Comparison of ENCODE assay signal across 8 cellular contexts in the genomic region with DNA sequence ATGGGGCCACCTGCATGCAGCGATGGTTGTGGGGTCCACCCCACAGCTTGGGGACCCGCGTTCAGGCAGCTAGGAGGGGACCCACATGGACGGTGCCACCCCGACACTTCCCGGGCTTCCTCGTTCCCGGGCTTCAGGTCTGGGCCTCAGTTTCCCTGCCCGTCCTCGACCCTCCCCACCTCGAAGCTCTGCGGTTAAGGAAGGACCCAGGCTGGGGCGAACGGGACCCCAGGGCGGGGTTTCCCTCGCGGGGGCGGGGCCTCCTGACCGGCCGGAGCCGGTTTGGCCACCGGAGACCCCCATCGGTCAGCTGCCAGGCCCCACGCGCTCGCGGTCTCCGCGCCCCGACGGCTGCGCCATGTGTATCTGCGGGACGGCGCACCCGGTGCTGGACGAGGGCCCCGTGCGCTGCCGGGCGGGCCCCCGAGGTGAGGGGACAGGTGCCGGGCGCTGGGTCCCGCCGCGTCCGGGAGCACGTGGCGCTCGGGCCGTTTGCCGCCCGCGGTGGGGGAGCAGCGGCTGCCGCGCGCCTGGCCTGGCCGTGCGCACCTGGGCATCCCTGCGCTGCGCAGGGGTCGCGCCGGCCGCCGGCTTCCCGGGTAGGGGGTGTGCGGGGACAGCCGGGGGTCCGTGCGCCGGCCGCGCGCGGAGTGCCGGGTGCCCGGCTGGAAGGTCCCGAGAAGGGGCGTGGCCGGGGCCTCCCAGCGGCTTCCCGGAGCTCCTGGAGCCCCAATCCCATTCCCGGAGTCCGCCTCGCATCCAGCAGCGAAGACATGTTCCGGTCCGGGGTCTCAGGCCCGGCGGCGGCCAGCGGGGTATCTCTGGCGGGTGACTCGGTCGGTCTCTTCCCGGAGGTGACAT. TPM values are rescaled to one million over a fixed set of nuclear protein-coding genes. Genes with fewer than 3 reads are reported as not detected.
DNase-seq lines count a peak whose midpoint lies in the region; TF ChIP-seq lines count a peak whose summit lies in the region.
"Had no signal": no experiment of that assay in that cellular context is flagged by ENCODE, and none has a peak within 500 bp of the region (broad histone marks: within the 10 kb centered on the region; RNA-seq: fewer than 3 reads in every experiment).

No MANE protein-coding gene starts in this region.

- H3K4me2 ChIP-seq in smooth muscle cell, result peak overlapping the region; percentile 61

- TF ChIP-seq CTCF in smooth muscle cell (IDR thresholded peaks at IDR 0.05; ENCODE audit: borderline replicate concordance, insufficient read depth, poor library complexity, severe bottlenecking), result no peak

- peaks cover 10% of the 10 kb centered on the region for H4K20me1 ChIP-seq in smooth muscle cell (ENCODE audit: low read depth)

- H3K4me3 Mint-ChIP-seq in activated CD4-positive, alpha-beta T cell treated with anti-CD3 and anti-CD28 coated beads, Interleukin-2, amount 10 ng/mL, durations not matched to agents 7 days and 5 days, result peak overlapping the region; percentile 61

- peaks cover 50% of the 10 kb centered on the region for H3K36me3 Mint-ChIP-seq in activated CD4-positive, alpha-beta T cell treated with anti-CD3 and anti-CD28 coated beads, Interleukin-2, amount 10 ng/mL, durations not matched to agents 7 days and 5 days (ENCODE audit: low read depth)

- no peak overlapping the region for H3K9ac ChIP-seq in smooth muscle cell (ENCODE audit: low read depth)

- peak overlapping the region; percentile 85 for H3K27ac Mint-ChIP-seq in activated CD4-positive, alpha-beta T cell treated with anti-CD3 and anti-CD28 coated beads, Interleukin-2, amount 10 ng/mL, durations not matched to agents 7 days and 5 days

- H3K4me3 ChIP-seq in smooth muscle cell, result no peak overlapping the region

- DNase-seq in activated CD4-positive, alpha-beta T cell treated with anti-CD3 and anti-CD28 coated beads, Interleukin-2, amount 10 ng/mL, durations not matched to agents 7 days and 5 days, result no peak
- no peak for DNase-seq in activated CD4-positive, alpha-beta T cell treated with anti-CD3 and anti-CD28 coated beads for 48 hours
- DNase-seq in ecto neural progenitor cell (ENCODE audit: low spot score), result peak; percentile 66
- no peak for DNase-seq in smooth muscle cell (lab: John Stamatoyannopoulos, UW; ENCODE audit: unreplicated experiment)
- DNase-seq in NCI-H2107 treated with DMSO at 0.1 percent for 48 hours (lab: John Stamatoyannopoulos, UW; ENCODE audit: unreplicated experiment), result no peak
- DNase-seq in T-helper 9 cell, result no peak
- DNase-seq: activated CD8-positive, alpha-beta memory T cell treated with anti-CD3 and anti-CD28 coated beads, Interleukin-2, amount 50 U/mL, for 48 hours; BE2C had no signal

- H3F3A ChIP-seq in smooth muscle cell (ENCODE audit: low read depth), result no peaks in the 10 kb centered on the region

- 14% methylated on average over 60 of the region's 99 CpGs for WGBS in smooth muscle cell (ENCODE audit: low lambda C conversion rate)

- H2AFZ ChIP-seq in smooth muscle cell (ENCODE audit: low read depth), result no peak overlapping the region

- no peaks in the 10 kb centered on the region for H3K9me3 Mint-ChIP-seq in activated CD4-positive, alpha-beta T cell treated with anti-CD3 and anti-CD28 coated beads, Interleukin-2, amount 10 ng/mL, durations not matched to agents 7 days and 5 days

- no peaks in the 10 kb centered on the region for H3K9me3 ChIP-seq in smooth muscle cell (replicated peaks; ENCODE audit: low read depth)

- H3K27ac ChIP-seq in smooth muscle cell (ENCODE audit: low read depth), result no peak overlapping the region

- H3K36me3 ChIP-seq in smooth muscle cell (ENCODE audit: low read depth), result no peaks in the 10 kb centered on the region
- H3K36me3 ChIP-seq: BE2C had no signal

- peaks cover 49% of the 10 kb centered on the region for H3K4me1 Mint-ChIP-seq in activated CD4-positive, alpha-beta T cell treated with anti-CD3 and anti-CD28 coated beads, Interleukin-2, amount 10 ng/mL, durations not matched to agents 7 days and 5 days

- peaks cover 5% of the 10 kb centered on the region for H3K4me1 ChIP-seq in smooth muscle cell (ENCODE audit: low read depth)

- CTCF ChIA-PET in activated CD4-positive, alpha-beta T cell treated with anti-CD3 and anti-CD28 coated beads, Interleukin-2, amount 10 ng/mL, durations not matched to agents 7 days and 5 days (lab: Charles Lee), result interaction anchor here (0.7 to 2.1 kb wide), 3 partner anchors 11 to 31 kb away, joined by 3 to 5 read pairs (median 3); partner anchors contain the start of gene ABCA7

- H3K27me3 Mint-ChIP-seq in activated CD4-positive, alpha-beta T cell treated with anti-CD3 and anti-CD28 coated beads, Interleukin-2, amount 10 ng/mL, durations not matched to agents 7 days and 5 days, result no peaks in the 10 kb centered on the region

- H3K79me2 ChIP-seq in smooth muscle cell (ENCODE audit: low read depth), result no peaks in the 10 kb centered on the region

- H3K27me3 ChIP-seq in smooth muscle cell (ENCODE audit: low read depth), result peaks cover 39% of the 10 kb centered on the region

- POLR2A ChIA-PET in activated CD4-positive, alpha-beta T cell treated with anti-CD3 and anti-CD28 coated beads, Interleukin-2, amount 10 ng/mL, durations not matched to agents 7 days and 5 days (lab: Charles Lee), result no interaction called here

RNA-seq across cellular contexts. Expression of gene ARHGAP45, which starts 4.2 kb away (rescaled TPM):
- total RNA-seq in activated CD4-positive, alpha-beta T cell treated with anti-CD3 and anti-CD28 coated beads, Interleukin-2, amount 10 ng/mL, durations not matched to agents 7 days and 5 days, result 100 to 1,000 TPM; 487 to 570 TPM
- 4.4 and 8.7 TPM in 2 replicates for total RNA-seq in smooth muscle cell
- 8.0 and 13.9 TPM in 2 replicates for polyA plus RNA-seq in smooth muscle cell

RNA-seq across cellular contexts. Expression of gene POLR2E, which starts 24.0 kb away (rescaled TPM):
- 100 to 1,000 TPM; 120 to 133 TPM for total RNA-seq in activated CD4-positive, alpha-beta T cell treated with anti-CD3 and anti-CD28 coated beads, Interleukin-2, amount 10 ng/mL, durations not matched to agents 7 days and 5 days
- total RNA-seq in smooth muscle cell, result 99.1 and 114 TPM in 2 replicates
- polyA plus RNA-seq in smooth muscle cell, result 235 and 260 TPM in 2 replicates

RNA-seq across cellular contexts. Expression of gene ABCA7, which starts 31.3 kb away (rescaled TPM):
- total RNA-seq in activated CD4-positive, alpha-beta T cell treated with anti-CD3 and anti-CD28 coated beads, Interleukin-2, amount 10 ng/mL, durations not matched to agents 7 days and 5 days, result 10 to 100 TPM; 75.9 to 87.5 TPM
- 4.1 and 5.0 TPM in 2 replicates for total RNA-seq in smooth muscle cell
- 11.8 and 26.5 TPM in 2 replicates for polyA plus RNA-seq in smooth muscle cell

RNA-seq across cellular contexts. Expression of gene GPX4, which starts 32.6 kb away (rescaled TPM):
- total RNA-seq in activated CD4-positive, alpha-beta T cell treated with anti-CD3 and anti-CD28 coated beads, Interleukin-2, amount 10 ng/mL, durations not matched to agents 7 days and 5 days, result 100 to 1,000 TPM; 106 to 114 TPM
- total RNA-seq in smooth muscle cell, result 319 and 325 TPM in 2 replicates
- 441 and 450 TPM in 2 replicates for polyA plus RNA-seq in smooth muscle cell

RNA-seq across cellular contexts. Expression of gene CNN2, which starts 44.8 kb away (rescaled TPM):
- 100 to 1,000 TPM; 558 to 580 TPM for total RNA-seq in activated CD4-positive, alpha-beta T cell treated with anti-CD3 and anti-CD28 coated beads, Interleukin-2, amount 10 ng/mL, durations not matched to agents 7 days and 5 days
- total RNA-seq in smooth muscle cell, result 150 and 155 TPM in 2 replicates
- 392 and 404 TPM in 2 replicates for polyA plus RNA-seq in smooth muscle cell

Comparison
In these comparisons a context has a peak if more than half of its experiments do, and no peak if none do; other contexts are left out.
1. RNA of gene ARHGAP45, which starts 4.2 kb away (total RNA-seq): 487 to 570 TPM in activated CD4-positive, alpha-beta T cell treated with anti-CD3 and anti-CD28 coated beads, Interleukin-2, amount 10 ng/mL, durations not matched to agents 7 days and 5 days; 4.4 to 8.7 TPM in smooth muscle cell; every median in the first group is over 10 times any median in the second.
2. RNA of gene ABCA7, which starts 31.3 kb away (total RNA-seq): 75.9 to 87.5 TPM in activated CD4-positive, alpha-beta T cell treated with anti-CD3 and anti-CD28 coated beads, Interleukin-2, amount 10 ng/mL, durations not matched to agents 7 days and 5 days; 4.1 to 5.0 TPM in smooth muscle cell; every median in the first group is over 10 times any median in the second.